In the genomic region with DNA sequence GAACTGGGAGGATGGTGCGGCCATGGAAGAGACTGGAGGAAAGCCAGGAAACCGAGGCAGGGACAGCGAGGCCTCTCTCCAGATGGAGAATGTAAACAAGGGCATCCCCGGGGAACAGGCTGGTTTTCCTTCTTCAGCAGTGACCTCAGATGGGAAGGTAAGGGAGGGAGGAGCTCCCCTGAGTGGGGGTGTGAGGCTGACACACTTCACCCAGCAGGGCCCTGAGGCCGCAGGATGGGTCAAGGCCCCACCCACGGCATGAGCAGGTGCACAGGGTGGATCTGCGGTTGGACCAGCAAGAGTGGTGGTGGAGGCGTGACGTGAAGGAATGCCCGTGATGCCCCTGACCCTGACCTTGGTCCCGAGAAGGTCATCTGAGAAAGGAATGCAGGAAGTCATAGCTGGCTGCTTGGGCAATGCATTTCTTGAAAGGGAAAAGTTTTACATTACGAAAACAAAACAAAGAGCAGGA, we compare ENCODE assay signal across 17 cellular contexts. TPM values are rescaled to one million over a fixed set of nuclear protein-coding genes. Genes with fewer than 3 reads are reported as not detected.
DNase-seq lines count a peak whose midpoint lies in the region; ATAC-seq and TF ChIP-seq lines count a peak whose summit lies in the region.
"Had no signal": no experiment of that assay in that cellular context is flagged by ENCODE, and none has a peak within 500 bp of the region (broad histone marks: within the 10 kb centered on the region; RNA-seq: fewer than 3 reads in every experiment).

No MANE protein-coding gene starts in this region.

- no peak for TF ChIP-seq CTCF in cardiac muscle cell (IDR thresholded peaks at IDR 0.05; ENCODE audit: low read depth, low read length)
- TF ChIP-seq CTCF in ovary (IDR thresholded peaks at IDR 0.05): no peak

- H3K27ac Mint-ChIP-seq in stimulated activated naive CD8-positive, alpha-beta T cell treated with anti-CD3 and anti-CD28 coated beads, Interleukin-15, amount 100 ng/mL, for 72 hours: peak overlapping the region; percentile 71 to 77
- H3K27ac Mint-ChIP-seq: activated CD4-positive, alpha-beta T cell treated with anti-CD3 and anti-CD28 coated beads for 36 hours had no signal

- H3K9me3 Mint-ChIP-seq in stimulated activated naive CD8-positive, alpha-beta T cell treated with anti-CD3 and anti-CD28 coated beads, Interleukin-15, amount 100 ng/mL, for 72 hours: no peaks in the 10 kb centered on the region
- H3K9me3 Mint-ChIP-seq: CD8-positive, alpha-beta memory T cell; immature natural killer cell had no signal

- H3K9me3 ChIP-seq in cardiac muscle cell (ENCODE audit: low read depth) (no peaks in the 10 kb centered on the region), ovary (no peaks in the 10 kb centered on the region)
- H3K9me3 ChIP-seq: testis had no signal

- no peaks in the 10 kb centered on the region for H3K27me3 Mint-ChIP-seq in stimulated activated naive CD8-positive, alpha-beta T cell treated with anti-CD3 and anti-CD28 coated beads, Interleukin-15, amount 100 ng/mL, for 72 hours
- H3K27me3 Mint-ChIP-seq: activated CD4-positive, alpha-beta T cell treated with anti-CD3 and anti-CD28 coated beads for 36 hours; CD8-positive, alpha-beta memory T cell had no signal

- no peak for ATAC-seq in stimulated activated naive CD8-positive, alpha-beta T cell treated with anti-CD3 and anti-CD28 coated beads, Interleukin-15, amount 100 ng/mL, for 72 hours
- no peak for ATAC-seq in stimulated activated naive CD8-positive, alpha-beta T cell treated with anti-CD3 and anti-CD28 coated beads, Interleukin-15, Interleukin-2, amounts not matched to agents 100 U/mL and 50 U/mL, for 24 hours
- ATAC-seq in GM19467 (IDR thresholded peaks at IDR 0.05; ENCODE audit: unreplicated experiment): no peak
- no peak for ATAC-seq in HG03159 (IDR thresholded peaks at IDR 0.05; ENCODE audit: unreplicated experiment)
- ATAC-seq: activated CD4-positive, alpha-beta T cell treated with anti-CD3 and anti-CD28 coated beads for 36 hours had no signal

- no peak for DNase-seq in stimulated activated naive CD8-positive, alpha-beta T cell treated with anti-CD3 and anti-CD28 coated beads, Interleukin-15, amount 100 ng/mL, for 72 hours
- DNase-seq in stimulated activated naive CD8-positive, alpha-beta T cell treated with anti-CD3 and anti-CD28 coated beads, Interleukin-15, Interleukin-2, amounts not matched to agents 100 U/mL and 50 U/mL, for 24 hours: no peak
- DNase-seq in cardiac muscle cell (ENCODE audit: low read depth in 1 of 2, low spot score in 1 of 2) (peak; percentile 17 to 39), ovary (peak in 4 of 5 donors; percentile 51 to 79 (median 64)), NCI-H2029 treated with DMSO at 0.1 percent for 48 hours (lab: John Stamatoyannopoulos, UW) (no peak)
- DNase-seq in stimulated activated CD4-positive, alpha-beta T cell treated with anti-CD3 and anti-CD28 coated beads, Interleukin-4, amount 100 ng/mL, for 4 hours: no peak
- DNase-seq: activated CD4-positive, alpha-beta T cell treated with anti-CD3 and anti-CD28 coated beads for 36 hours; activated T-cell treated with anti-CD3 and anti-CD28 coated beads, Interleukin-2, amount 50 U/mL, for 48 hours; CD8-positive, alpha-beta memory T cell; immature natural killer cell; NCI-H1105; NCI-H524 treated with DMSO at 0.1 percent for 48 hours; T-helper 1 cell; testis had no signal

- H3K4me3 ChIP-seq in cardiac muscle cell (no peak overlapping the region), ovary (no peak overlapping the region)
- H3K4me3 ChIP-seq: smooth muscle cell, testis had no signal

- no peak overlapping the region for H3K4me3 Mint-ChIP-seq in stimulated activated naive CD8-positive, alpha-beta T cell treated with anti-CD3 and anti-CD28 coated beads, Interleukin-15, amount 100 ng/mL, for 72 hours
- H3K4me3 Mint-ChIP-seq: activated CD4-positive, alpha-beta T cell treated with anti-CD3 and anti-CD28 coated beads for 36 hours; immature natural killer cell had no signal

- intact Hi-C loops in ovary (cut with DNase I): no loop called here

- 20 to 37% (median 21%) methylated on average over 12 of the region's 12 CpGs for WGBS in ovary, 3 donors

- TF ChIP-seq POLR2A in ovary (IDR thresholded peaks at IDR 0.05): no peak

- TF ChIP-seq EP300 in ovary (IDR thresholded peaks at IDR 0.05): no peak

- H3K27me3 ChIP-seq in cardiac muscle cell (no peaks in the 10 kb centered on the region), ovary (no peaks in the 10 kb centered on the region)
- H3K27me3 ChIP-seq: testis had no signal

- no peaks in the 10 kb centered on the region for H3K36me3 ChIP-seq in cardiac muscle cell
- H3K36me3 ChIP-seq in ovary: no peaks in the 10 kb centered on the region

- H3K27ac ChIP-seq in cardiac muscle cell (no peak overlapping the region), ovary (peak overlapping the region; percentile 48 to 78)

- H3K4me1 ChIP-seq in cardiac muscle cell (ENCODE audit: low read depth): no peaks in the 10 kb centered on the region
- H3K4me1 ChIP-seq in ovary (ENCODE audit: insufficient read depth): peaks cover 21% of the 10 kb centered on the region

- peaks cover 9% of the 10 kb centered on the region for H3K4me1 Mint-ChIP-seq in stimulated activated naive CD8-positive, alpha-beta T cell treated with anti-CD3 and anti-CD28 coated beads, Interleukin-15, amount 100 ng/mL, for 72 hours
- H3K4me1 Mint-ChIP-seq: immature natural killer cell had no signal

RNA-seq across cellular contexts. Expression of a gene that starts 48.1 kb away (rescaled TPM):
- total RNA-seq in cardiac muscle cell (9.2 and 9.9 TPM in 2 replicates), ovary (100 to 1,000 TPM in 3 of 7 donors, 10 to 100 TPM in 4; 27.1 to 150 (median 97.4) TPM)
- polyA plus RNA-seq in cardiac muscle cell (2.3 and 6.3 TPM in 2 replicates), ovary (100 to 1,000 TPM in 1 of 2 donors, 10 to 100 TPM in 1; 65.1 to 104 TPM)

Comparison
In these comparisons a context has a peak if more than half of its experiments do, and no peak if none do; other contexts are left out.
1. DNase-seq: peak in cardiac muscle cell (2 of 2) and ovary (4 of 5); none in stimulated activated naive CD8-positive, alpha-beta T cell treated with anti-CD3 and anti-CD28 coated beads, Interleukin-15, amount 100 ng/mL, for 72 hours (0 of 2), stimulated activated naive CD8-positive, alpha-beta T cell treated with anti-CD3 and anti-CD28 coated beads, Interleukin-15, Interleukin-2, amounts not matched to agents 100 U/mL and 50 U/mL, for 24 hours (single experiment), stimulated activated CD4-positive, alpha-beta T cell treated with anti-CD3 and anti-CD28 coated beads, Interleukin-4, amount 100 ng/mL, for 4 hours (0 of 2) and NCI-H2029 treated with DMSO at 0.1 percent for 48 hours (single experiment).